Comparison of ENCODE assay signal across 8 cellular contexts in genomic region chr9:95268681-95269080, GRCh38. TPM values are rescaled to one million over a fixed set of nuclear protein-coding genes. Genes with fewer than 3 reads are reported as not detected.
DNase-seq lines count a peak whose midpoint lies in the region; ATAC-seq lines count a peak whose summit lies in the region.

No MANE protein-coding gene starts in this region.

- H3K4me1 Mint-ChIP-seq in immature natural killer cell = peaks cover 12 to 17% of the 10 kb centered on the region in 2 donors

- H3K9me3 Mint-ChIP-seq in immature natural killer cell = no peaks in the 10 kb centered on the region

- H3K36me3 Mint-ChIP-seq in immature natural killer cell = no peaks in the 10 kb centered on the region

- peaks cover 2 to 3% (median 2%) of the 10 kb centered on the region in 3 donors for H3K27me3 Mint-ChIP-seq in immature natural killer cell (ENCODE audit: low read depth in 3 of 3)

- ATAC-seq in GM18868 (IDR thresholded peaks at IDR 0.05; ENCODE audit: unreplicated experiment) (peak; percentile 44), HG03354 (IDR thresholded peaks at IDR 0.05; ENCODE audit: poor library complexity, severe bottlenecking, unreplicated experiment) (no peak)

- DNase-seq in AG08395 (ENCODE audit: low spot score) = peak; percentile 5
- peak; percentile 34 for DNase-seq in NCI-H446 treated with DMSO at 0.1 percent for 48 hours (lab: John Stamatoyannopoulos, UW)
- DNase-seq in dedifferentiated amniotic fluid mesenchymal stem cell (ENCODE audit: extremely low spot score) = peak; percentile 31
- DNase-seq in mucosa of gallbladder (ENCODE audit: low spot score) = peak; percentile 37
- DNase-seq in SKM-1 (lab: John Stamatoyannopoulos, UW; ENCODE audit: unreplicated experiment) = no peak
- no peak for DNase-seq in immature natural killer cell

- no peak overlapping the region for H3K27ac Mint-ChIP-seq in immature natural killer cell

- no peak overlapping the region for H3K4me3 Mint-ChIP-seq in immature natural killer cell

RNA-seq across cellular contexts. Expression of gene FANCC, which starts 48.8 kb away (rescaled TPM):
- total RNA-seq in mucosa of gallbladder = 18.9 TPM
- polyA plus RNA-seq in immature natural killer cell = 1 to 10 TPM; 2.4 to 3.4 (median 3.3) TPM

Comparison
In these comparisons a context has a peak if more than half of its experiments do, and no peak if none do; other contexts are left out.
1. DNase-seq: peak in AG08395 (single experiment), NCI-H446 treated with DMSO at 0.1 percent for 48 hours (single experiment), dedifferentiated amniotic fluid mesenchymal stem cell (single experiment) and mucosa of gallbladder (single experiment); none in SKM-1 (single experiment) and immature natural killer cell (0 of 3).